ENCODE assay signal across 8 cellular contexts in the genomic region with DNA sequence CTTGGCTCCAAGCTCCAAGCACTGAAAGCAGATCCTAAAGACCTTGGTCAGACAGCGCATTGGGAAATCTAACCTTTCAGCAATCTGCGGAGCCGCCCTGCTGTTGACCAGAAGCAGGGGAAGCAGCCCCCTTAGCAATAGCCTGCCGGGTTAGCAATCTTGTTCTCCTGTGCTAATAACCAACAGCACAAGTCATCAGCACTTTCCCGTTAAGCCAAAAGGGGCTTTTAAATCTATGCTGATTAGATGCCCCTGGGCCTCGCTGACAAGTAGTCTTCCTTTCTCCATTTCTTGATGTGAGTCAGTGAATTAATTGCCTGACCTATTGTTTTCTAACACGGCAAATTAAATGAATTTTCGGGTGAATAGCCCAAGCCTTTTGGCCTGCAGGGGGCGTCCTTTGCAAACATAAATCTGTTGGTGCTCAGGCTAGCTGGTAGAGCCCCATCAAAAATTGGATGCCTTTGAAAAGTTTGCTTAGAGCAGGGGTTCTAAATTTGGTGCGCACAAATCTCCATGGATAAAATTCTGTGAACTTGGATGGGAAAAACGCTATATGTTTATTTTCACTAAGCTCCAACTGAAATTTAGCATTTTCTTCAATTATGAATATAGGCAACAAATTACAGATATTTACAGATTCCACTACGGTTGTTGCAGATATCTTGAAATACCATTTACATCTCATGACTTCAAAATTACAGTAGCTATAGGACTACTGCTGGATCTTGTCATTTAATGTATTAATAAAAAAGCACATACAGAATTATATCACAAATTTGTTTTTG. TPM values are rescaled to one million over a fixed set of nuclear protein-coding genes. Genes with fewer than 3 reads are reported as not detected.
A peak's percentile ranks its signal among the peaks of the same experiment; 100 is the strongest.
DNase-seq lines count a peak whose midpoint lies in the region; ATAC-seq and TF ChIP-seq lines count a peak whose summit lies in the region.

No MANE protein-coding gene starts in this region.

- no peaks in the 10 kb centered on the region for H3K36me3 ChIP-seq in HUES64 (ENCODE audit: insufficient read depth, low read length)

- no peak overlapping the region for H3K4me3 Mint-ChIP-seq in activated T-helper 2 cell treated with anti-CD3 and anti-CD28 coated beads, Interferon-gamma antibody, Interleukin-2, Interleukin-4, amounts not matched to agents 10 μg/mL and 5 μg/mL and 100 μg/mL, durations not matched to agents 14 hours and 24 hours and 36 hours (ENCODE audit: low read depth)

- H3K9ac ChIP-seq in HUES64 (ENCODE audit: low read depth, low read length): peak overlapping the region; percentile 14; the same call in 1 of the 2 replicates

- no peak overlapping the region; the same call in 1 of the 2 replicates for H3K27ac ChIP-seq in HUES64 (ENCODE audit: low read depth, low read length)

- peak; percentile 74 for DNase-seq in NCI-H2196 (lab: John Stamatoyannopoulos, UW; ENCODE audit: unreplicated experiment)
- no peak for DNase-seq in NCI-H2196 treated with DMSO at 0.1 percent for 48 hours (lab: John Stamatoyannopoulos, UW; ENCODE audit: unreplicated experiment)
- peak; percentile 68 to 69 for DNase-seq in SHP77 (lab: John Stamatoyannopoulos, UW)
- peak; percentile 62 for DNase-seq in activated T-helper 2 cell treated with anti-CD3 and anti-CD28 coated beads, Interferon-gamma antibody, Interleukin-2, Interleukin-4, amounts not matched to agents 10 μg/mL and 5 μg/mL and 100 μg/mL, durations not matched to agents 14 hours and 24 hours and 36 hours (ENCODE audit: low spot score)
- DNase-seq in foreskin melanocyte: peak; percentile 80
- peak; percentile 99 for DNase-seq in omental fat pad (ENCODE audit: low spot score)
- DNase-seq in superior temporal gyrus (ENCODE audit: extremely low spot score): peak; percentile 98

- no peaks in the 10 kb centered on the region for H3K27me3 Mint-ChIP-seq in activated T-helper 2 cell treated with anti-CD3 and anti-CD28 coated beads, Interferon-gamma antibody, Interleukin-2, Interleukin-4, amounts not matched to agents 10 μg/mL and 5 μg/mL and 100 μg/mL, durations not matched to agents 14 hours and 24 hours and 36 hours (ENCODE audit: low read depth)

- no peaks in the 10 kb centered on the region for H3K9me3 ChIP-seq in HUES64 (ENCODE audit: insufficient read depth, low read depth, low read length)

- WGBS in HUES64: 14% methylated on average over 10 of the region's 12 CpGs

- no peaks in the 10 kb centered on the region for H3K9me3 Mint-ChIP-seq in activated T-helper 2 cell treated with anti-CD3 and anti-CD28 coated beads, Interferon-gamma antibody, Interleukin-2, Interleukin-4, amounts not matched to agents 10 μg/mL and 5 μg/mL and 100 μg/mL, durations not matched to agents 14 hours and 24 hours and 36 hours

- peak; percentile 85 for ATAC-seq in omental fat pad (ENCODE audit: low FRiP score)

- intact Hi-C loops in activated T-helper 2 cell treated with anti-CD3 and anti-CD28 coated beads, Interferon-gamma antibody, Interleukin-2, Interleukin-4, amounts not matched to agents 10 μg/mL and 5 μg/mL and 100 μg/mL, durations not matched to agents 14 hours and 24 hours and 36 hours (cut with micrococcal nuclease): loop anchor here (2.0 to 5.0 kb wide), 7 partner anchors 68 to 882 kb away; a partner anchor contains a TSS

- peaks cover 4% of the 10 kb centered on the region for H3K36me3 Mint-ChIP-seq in activated T-helper 2 cell treated with anti-CD3 and anti-CD28 coated beads, Interferon-gamma antibody, Interleukin-2, Interleukin-4, amounts not matched to agents 10 μg/mL and 5 μg/mL and 100 μg/mL, durations not matched to agents 14 hours and 24 hours and 36 hours (ENCODE audit: low read depth)

- H3K4me1 Mint-ChIP-seq in activated T-helper 2 cell treated with anti-CD3 and anti-CD28 coated beads, Interferon-gamma antibody, Interleukin-2, Interleukin-4, amounts not matched to agents 10 μg/mL and 5 μg/mL and 100 μg/mL, durations not matched to agents 14 hours and 24 hours and 36 hours (ENCODE audit: low read depth): peaks cover 20% of the 10 kb centered on the region

- peak overlapping the region; percentile 38 for H3K4me3 ChIP-seq in HUES64 (ENCODE audit: low read length)

- TF ChIP-seq CTCF in omental fat pad (IDR thresholded peaks at IDR 0.05): peak in 2 of 3 donors; percentile 28 to 78

- H3K4me1 ChIP-seq in HUES64 (ENCODE audit: insufficient read depth, low read length): peaks cover 30% of the 10 kb centered on the region

- no peaks in the 10 kb centered on the region for H3K27me3 ChIP-seq in HUES64 (ENCODE audit: insufficient read depth, low read length)

- H3K27ac Mint-ChIP-seq in activated T-helper 2 cell treated with anti-CD3 and anti-CD28 coated beads, Interferon-gamma antibody, Interleukin-2, Interleukin-4, amounts not matched to agents 10 μg/mL and 5 μg/mL and 100 μg/mL, durations not matched to agents 14 hours and 24 hours and 36 hours: no peak overlapping the region

RNA-seq across cellular contexts. Expression of a gene that starts 24.7 kb away (rescaled TPM):
- 24.3 TPM for polyA plus RNA-seq in HUES64 (2013, experiment 1 of 2)
- polyA plus RNA-seq in HUES64 (2013, experiment 2 of 2): 23.6 TPM
- 26.0 and 29.9 TPM in 2 replicates for total RNA-seq in activated T-helper 2 cell treated with anti-CD3 and anti-CD28 coated beads, Interferon-gamma antibody, Interleukin-2, Interleukin-4, amounts not matched to agents 10 μg/mL and 5 μg/mL and 100 μg/mL, durations not matched to agents 14 hours and 24 hours and 36 hours
- total RNA-seq in omental fat pad: 10 to 100 TPM; 10.2 to 21.7 (median 20.0) TPM

RNA-seq across cellular contexts. Expression of a gene that starts 24.7 kb away (rescaled TPM):
- 8.3 TPM for polyA plus RNA-seq in HUES64 (2013, experiment 1 of 2)
- 7.5 TPM for polyA plus RNA-seq in HUES64 (2013, experiment 2 of 2)
- 11.0 and 12.3 TPM in 2 replicates for total RNA-seq in activated T-helper 2 cell treated with anti-CD3 and anti-CD28 coated beads, Interferon-gamma antibody, Interleukin-2, Interleukin-4, amounts not matched to agents 10 μg/mL and 5 μg/mL and 100 μg/mL, durations not matched to agents 14 hours and 24 hours and 36 hours
- total RNA-seq in omental fat pad: 1 to 10 TPM; 4.1 to 9.5 (median 7.2) TPM
